In the genomic region with DNA sequence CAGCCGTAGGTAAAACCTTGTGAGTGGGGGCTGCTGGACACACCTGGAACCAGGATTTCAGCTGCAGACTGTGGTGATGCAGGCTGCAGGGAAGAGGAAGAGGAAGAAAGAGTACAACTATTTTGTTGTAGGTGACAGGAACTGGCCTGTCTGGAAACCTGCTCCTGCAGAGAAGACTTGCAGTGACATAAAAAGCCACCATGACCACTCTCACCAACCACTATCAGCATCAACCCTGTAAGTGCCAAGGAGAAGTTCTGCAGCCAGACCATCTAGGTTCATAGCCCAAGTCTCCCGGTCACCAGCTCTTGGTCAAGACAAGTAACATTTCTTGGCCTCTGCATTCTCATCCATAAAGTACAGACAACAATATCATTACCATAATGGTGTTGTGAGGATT, we compare ENCODE assay signal across 20 cellular contexts.
A peak's percentile ranks its signal among the peaks of the same experiment; 100 is the strongest.
DNase-seq lines count a peak whose midpoint lies in the region; ATAC-seq and TF ChIP-seq lines count a peak whose summit lies in the region.
"Had no signal": no experiment of that assay in that cellular context is flagged by ENCODE, and none has a peak within 500 bp of the region (broad histone marks: within the 10 kb centered on the region; RNA-seq: fewer than 3 reads in every experiment).

No MANE protein-coding gene starts in this region.

- H3K9me3 ChIP-seq in endodermal cell (ENCODE audit: control insufficient read depth, low read length): no peaks in the 10 kb centered on the region
- H3K9me3 ChIP-seq: heart right ventricle, left ventricle myocardium inferior, uterus had no signal

- peaks cover 60% of the 10 kb centered on the region for H3K4me1 Mint-ChIP-seq in activated naive CD4-positive, alpha-beta T cell treated with anti-CD3 and anti-CD28 coated beads, Interleukin-2, amount 10 ng/mL, durations not matched to agents 7 days and 5 days
- peaks cover 54% of the 10 kb centered on the region for H3K4me1 Mint-ChIP-seq in activated CD4-positive, alpha-beta memory T cell treated with anti-CD3 and anti-CD28 coated beads for 36 hours (ENCODE audit: low read depth)
- H3K4me1 Mint-ChIP-seq in glutamatergic neuron (ENCODE audit: low read depth, unreplicated experiment): peaks cover 32% of the 10 kb centered on the region
- H3K4me1 Mint-ChIP-seq in endodermal cell: no peaks in the 10 kb centered on the region

- TF ChIP-seq CTCF in glutamatergic neuron (IDR thresholded peaks at IDR 0.05; ENCODE audit: partially characterized antibody, unreplicated experiment) (no peak), endodermal cell (conservative IDR thresholded peaks at IDR 0.05) (no peak)

- H3K27me3 ChIP-seq in endodermal cell (ENCODE audit: control insufficient read depth, insufficient read depth, low read length, poor library complexity, severe bottlenecking): no peaks in the 10 kb centered on the region
- H3K27me3 ChIP-seq: heart right ventricle, uterus had no signal

- H3K4me1 ChIP-seq in endodermal cell (ENCODE audit: control insufficient read depth, insufficient read depth, low read length): no peaks in the 10 kb centered on the region
- H3K4me1 ChIP-seq: uterus had no signal

- ATAC-seq in HG03095 (IDR thresholded peaks at IDR 0.05; ENCODE audit: unreplicated experiment): no peak
- ATAC-seq: heart right ventricle, HepG2 had no signal

- peaks cover 77% of the 10 kb centered on the region for H3K36me3 ChIP-seq in endodermal cell (ENCODE audit: control insufficient read depth, insufficient read depth, low read length)
- H3K36me3 ChIP-seq: uterus had no signal

- peak overlapping the region; percentile 74 for H3K27ac ChIP-seq in temporal lobe (ENCODE audit: low read depth, low read length)
- H3K27ac ChIP-seq in endodermal cell (ENCODE audit: low read depth, low read length): no peak overlapping the region
- H3K27ac ChIP-seq: GM23248, left ventricle myocardium inferior, uterus had no signal

- WGBS in endodermal cell (ENCODE audit: insufficient coverage in 1 of 2, insufficient read length in 1 of 2), 2 experiments: 99% methylated on average over 2 of the region's 2 CpGs; no CpG with 5 or more reads in 1 of the 2 experiments

- no peaks in the 10 kb centered on the region for H3K9me3 Mint-ChIP-seq in activated naive CD4-positive, alpha-beta T cell treated with anti-CD3 and anti-CD28 coated beads, Interleukin-2, amount 10 ng/mL, durations not matched to agents 7 days and 5 days
- no peaks in the 10 kb centered on the region for H3K9me3 Mint-ChIP-seq in activated CD4-positive, alpha-beta memory T cell treated with anti-CD3 and anti-CD28 coated beads for 36 hours
- H3K9me3 Mint-ChIP-seq in glutamatergic neuron (ENCODE audit: unreplicated experiment): peaks cover 30% of the 10 kb centered on the region
- H3K9me3 Mint-ChIP-seq in endodermal cell: no peaks in the 10 kb centered on the region
- H3K9me3 Mint-ChIP-seq: CD14-positive monocyte; dendritic cell treated with granulocyte-macrophage colony-stimulating factor and Interleukin-4, amounts not matched to agents 40 ng/mL and 50 ng/mL, for 4 days had no signal

- H3K4me3 Mint-ChIP-seq in activated naive CD4-positive, alpha-beta T cell treated with anti-CD3 and anti-CD28 coated beads, Interleukin-2, amount 10 ng/mL, durations not matched to agents 7 days and 5 days: no peak overlapping the region
- no peak overlapping the region for H3K4me3 Mint-ChIP-seq in activated CD4-positive, alpha-beta memory T cell treated with anti-CD3 and anti-CD28 coated beads for 36 hours
- peak overlapping the region; percentile 25 for H3K4me3 Mint-ChIP-seq in glutamatergic neuron (ENCODE audit: unreplicated experiment)
- H3K4me3 Mint-ChIP-seq in endodermal cell: no peak overlapping the region
- H3K4me3 Mint-ChIP-seq: CD14-positive monocyte; dendritic cell treated with granulocyte-macrophage colony-stimulating factor and Interleukin-4, amounts not matched to agents 40 ng/mL and 50 ng/mL, for 4 days had no signal

- intact Hi-C loops in activated CD4-positive, alpha-beta memory T cell treated with anti-CD3 and anti-CD28 coated beads for 36 hours (cut with micrococcal nuclease): no loop called here

- no peaks in the 10 kb centered on the region for H3K27me3 Mint-ChIP-seq in activated naive CD4-positive, alpha-beta T cell treated with anti-CD3 and anti-CD28 coated beads, Interleukin-2, amount 10 ng/mL, durations not matched to agents 7 days and 5 days
- H3K27me3 Mint-ChIP-seq in activated CD4-positive, alpha-beta memory T cell treated with anti-CD3 and anti-CD28 coated beads for 36 hours: no peaks in the 10 kb centered on the region
- H3K27me3 Mint-ChIP-seq in glutamatergic neuron (ENCODE audit: unreplicated experiment) (peaks cover 16% of the 10 kb centered on the region), endodermal cell (ENCODE audit: insufficient read depth) (no peaks in the 10 kb centered on the region)
- H3K27me3 Mint-ChIP-seq: dendritic cell treated with granulocyte-macrophage colony-stimulating factor and Interleukin-4, amounts not matched to agents 40 ng/mL and 50 ng/mL, for 4 days had no signal

- CTCF ChIA-PET in activated naive CD4-positive, alpha-beta T cell treated with anti-CD3 and anti-CD28 coated beads, Interleukin-2, amount 10 ng/mL, durations not matched to agents 7 days and 5 days (lab: Charles Lee): no interaction called here
- CTCF ChIA-PET in activated CD4-positive, alpha-beta memory T cell treated with anti-CD3 and anti-CD28 coated beads for 36 hours (lab: Charles Lee): no interaction called here

- POLR2A ChIA-PET in activated CD4-positive, alpha-beta memory T cell treated with anti-CD3 and anti-CD28 coated beads for 36 hours (lab: Charles Lee): interaction anchor here (2.1 to 2.8 kb wide), 2 partner anchors 8 to 90 kb away, joined by 7 to 29 read pairs; partner anchors contain the start of gene PREX1

- DNase-seq in activated naive CD4-positive, alpha-beta T cell treated with anti-CD3 and anti-CD28 coated beads, Interleukin-2, amount 10 ng/mL, durations not matched to agents 7 days and 5 days: no peak
- DNase-seq in activated naive CD4-positive, alpha-beta T cell treated with anti-CD3 and anti-CD28 coated beads, Interleukin-2, amount 50 U/mL, for 16 hours: no peak
- no peak for DNase-seq in activated CD4-positive, alpha-beta memory T cell treated with anti-CD3 and anti-CD28 coated beads for 36 hours
- DNase-seq in glutamatergic neuron: no peak
- DNase-seq in NOMO-1 treated with dmso at 0.1 percent for 144 hours (lab: John Stamatoyannopoulos, UW; ENCODE audit: unreplicated experiment): no peak
- DNase-seq in endodermal cell: no peak
- DNase-seq: ACHN, heart right ventricle, left ventricle myocardium inferior, NCI-H1436 treated with DMSO at 0.1 percent for 48 hours, NCI-H2171, NCI-H526, small intestine, uterus had no signal

- peaks cover 58% of the 10 kb centered on the region for H3K36me3 Mint-ChIP-seq in activated naive CD4-positive, alpha-beta T cell treated with anti-CD3 and anti-CD28 coated beads, Interleukin-2, amount 10 ng/mL, durations not matched to agents 7 days and 5 days
- peaks cover 47% of the 10 kb centered on the region for H3K36me3 Mint-ChIP-seq in activated CD4-positive, alpha-beta memory T cell treated with anti-CD3 and anti-CD28 coated beads for 36 hours
- H3K36me3 Mint-ChIP-seq in glutamatergic neuron (ENCODE audit: unreplicated experiment) (peaks cover 9% of the 10 kb centered on the region), endodermal cell (ENCODE audit: low read depth) (peaks cover 71% of the 10 kb centered on the region)

- peak overlapping the region; percentile 50 for H3K27ac Mint-ChIP-seq in activated naive CD4-positive, alpha-beta T cell treated with anti-CD3 and anti-CD28 coated beads, Interleukin-2, amount 10 ng/mL, durations not matched to agents 7 days and 5 days
- H3K27ac Mint-ChIP-seq in activated CD4-positive, alpha-beta memory T cell treated with anti-CD3 and anti-CD28 coated beads for 36 hours: peak overlapping the region; percentile 62
- H3K27ac Mint-ChIP-seq in glutamatergic neuron (ENCODE audit: unreplicated experiment): no peak overlapping the region
- no peak overlapping the region for H3K27ac Mint-ChIP-seq in endodermal cell
- H3K27ac Mint-ChIP-seq: dendritic cell treated with granulocyte-macrophage colony-stimulating factor and Interleukin-4, amounts not matched to agents 40 ng/mL and 50 ng/mL, for 4 days had no signal

- no peak overlapping the region for H3K4me3 ChIP-seq in endodermal cell (ENCODE audit: low read length)
- H3K4me3 ChIP-seq: GM23248, heart right ventricle, left ventricle myocardium inferior, uterus had no signal

- H3K9ac ChIP-seq in endodermal cell (ENCODE audit: extremely low read depth, low read length, poor library complexity, severe bottlenecking): no peak overlapping the region
- H3K9ac ChIP-seq: GM23248 had no signal

Comparison
In these comparisons a context has a peak if more than half of its experiments do, and no peak if none do; other contexts are left out.
1. H3K27ac Mint-ChIP-seq: peak in activated naive CD4-positive, alpha-beta T cell treated with anti-CD3 and anti-CD28 coated beads, Interleukin-2, amount 10 ng/mL, durations not matched to agents 7 days and 5 days (single experiment) and activated CD4-positive, alpha-beta memory T cell treated with anti-CD3 and anti-CD28 coated beads for 36 hours (single experiment); none in glutamatergic neuron (single experiment) and endodermal cell (single experiment).